8 cellular contexts compared by ENCODE assay signal in the genomic region with DNA sequence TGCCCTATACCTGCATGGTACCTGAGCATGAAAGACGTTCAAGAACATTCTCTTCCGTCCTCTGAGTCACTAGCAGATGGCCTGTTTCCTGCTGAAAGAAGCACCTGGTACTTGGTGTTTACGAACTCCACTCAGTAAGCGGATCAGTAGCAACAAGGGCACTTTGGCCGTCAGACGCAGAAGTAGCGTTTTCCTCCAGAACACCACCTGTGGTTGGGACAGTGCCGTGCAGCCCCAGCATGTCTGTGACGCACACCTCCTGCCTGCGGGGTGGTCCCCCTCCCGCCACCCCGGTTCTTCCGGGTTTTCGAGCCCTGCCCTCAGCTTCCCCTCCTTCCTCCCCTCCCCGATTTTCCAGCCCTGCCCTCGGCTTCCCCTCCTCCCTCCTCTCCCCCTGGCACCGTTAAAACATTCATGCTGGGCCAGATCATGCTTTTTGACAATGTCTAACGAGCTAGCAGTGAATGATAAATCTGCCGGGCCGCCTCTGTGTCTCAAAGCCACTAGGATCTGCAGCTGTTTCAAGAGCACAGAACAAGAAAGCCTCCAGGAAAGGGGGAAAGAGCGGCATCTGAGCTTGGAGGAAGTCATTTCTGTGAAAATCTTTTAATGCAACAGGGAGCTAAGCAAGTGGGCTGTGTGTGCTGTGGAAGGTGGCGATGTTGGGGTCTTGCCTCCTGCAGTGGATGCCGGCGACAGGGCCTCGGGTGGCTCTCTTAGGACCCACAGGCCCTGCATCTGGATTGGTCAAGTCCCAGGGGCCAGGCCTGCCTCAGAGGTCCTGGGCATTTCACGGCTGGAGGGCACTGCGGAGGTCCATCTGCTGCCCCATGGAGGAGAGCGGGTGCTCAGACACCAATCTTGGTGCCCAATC.
DNase-seq lines count a peak whose midpoint lies in the region; ATAC-seq lines count a peak whose summit lies in the region.
"Had no signal": no experiment of that assay in that cellular context is flagged by ENCODE, and none has a peak within 500 bp of the region (broad histone marks: within the 10 kb centered on the region; RNA-seq: fewer than 3 reads in every experiment).

No MANE protein-coding gene starts in this region.

- ATAC-seq in GM21447 (IDR thresholded peaks at IDR 0.05; ENCODE audit: unreplicated experiment) (peak; percentile 94), esophagus mucosa (peak; percentile 67), HG03565 (IDR thresholded peaks at IDR 0.05; ENCODE audit: unreplicated experiment) (no peak)

- no peaks in the 10 kb centered on the region for H3K27me3 ChIP-seq in Karpas-422 (ENCODE audit: low read length)
- H3K27me3 ChIP-seq in GM23248 (replicated peaks; ENCODE audit: insufficient read depth), result peaks cover 25% of the 10 kb centered on the region

- WGBS in GM23248 (ENCODE audit: low coverage in 1 of 2, low lambda C conversion rate in 2 of 2, missing lambda C conversion rate in 2 of 2), 2 experiments, result 37 to 46% methylated on average over 18 to 26 of the region's 28 CpGs

- no peak overlapping the region for H3K4me2 ChIP-seq in Karpas-422 (ENCODE audit: low read depth, low read length, poor library complexity, severe bottlenecking)
- no peak overlapping the region for H3K4me2 ChIP-seq in GM23248 (ENCODE audit: unreplicated experiment)

- in situ Hi-C loops in GM23248 (cut with MboI), result no loop called here

- DNase-seq in Karpas-422 (peak; percentile 45), GM23248 (no peak)
- peak; percentile 42 for DNase-seq in activated CD4-positive, alpha-beta T cell treated with anti-CD3 and anti-CD28 coated beads for 1 hour
- peak; percentile 32 for DNase-seq in stimulated activated CD8-positive, alpha-beta memory T cell treated with anti-CD3 and anti-CD28 coated beads, Interleukin-12 subunit alpha, Interleukin-12 subunit beta, amount 100 ng/mL, for 1 hour (ENCODE audit: low read depth)

- H3K4me1 ChIP-seq in Karpas-422 (ENCODE audit: low read length) (no peaks in the 10 kb centered on the region), GM23248 (ENCODE audit: insufficient read depth) (no peaks in the 10 kb centered on the region)

- H3F3A ChIP-seq in GM23248 (ENCODE audit: insufficient read depth), result no peaks in the 10 kb centered on the region

- no peak overlapping the region for H3K4me3 ChIP-seq in Karpas-422 (ENCODE audit: low read length)
- no peak overlapping the region for H3K4me3 ChIP-seq in GM23248

- no peak overlapping the region for H3K27ac ChIP-seq in Karpas-422 (ENCODE audit: low read length)
- no peak overlapping the region for H3K27ac ChIP-seq in GM23248
- H3K27ac ChIP-seq: epithelial cell of prostate had no signal

- H4K20me1 ChIP-seq in Karpas-422 (ENCODE audit: insufficient read depth, low read depth, low read length), result no peaks in the 10 kb centered on the region
- H4K20me1 ChIP-seq in GM23248 (ENCODE audit: insufficient read depth), result no peaks in the 10 kb centered on the region

- no peaks in the 10 kb centered on the region for H3K9me3 ChIP-seq in Karpas-422 (ENCODE audit: low read length)
- H3K9me3 ChIP-seq in GM23248 (ENCODE audit: low read depth), result no peaks in the 10 kb centered on the region

- peak overlapping the region; percentile 43; the same call in 1 of the 2 replicates for H2AFZ ChIP-seq in Karpas-422 (ENCODE audit: low read length)
- no peak overlapping the region for H2AFZ ChIP-seq in GM23248

- H3K36me3 ChIP-seq in Karpas-422 (ENCODE audit: insufficient read depth, low read length) (no peaks in the 10 kb centered on the region), GM23248 (ENCODE audit: low read depth) (no peaks in the 10 kb centered on the region)

- H3K9me2 ChIP-seq in Karpas-422 (replicated peaks; ENCODE audit: insufficient read depth, low read length) (no peaks in the 10 kb centered on the region), GM23248 (ENCODE audit: insufficient read depth) (no peaks in the 10 kb centered on the region)

- H3K9ac ChIP-seq in Karpas-422 (ENCODE audit: low read length) (no peak overlapping the region), GM23248 (no peak overlapping the region)

- H3K79me2 ChIP-seq in Karpas-422 (ENCODE audit: low read length) (no peaks in the 10 kb centered on the region), GM23248 (ENCODE audit: insufficient read depth) (no peaks in the 10 kb centered on the region)
